27 cellular contexts compared by ENCODE assay signal in genomic region chr4:144340931-144341330, GRCh38.
"Had no signal": no experiment of that assay in that cellular context is flagged by ENCODE, and none has a peak within 500 bp of the region (broad histone marks: within the 10 kb centered on the region; RNA-seq: fewer than 3 reads in every experiment).

No MANE protein-coding gene starts in this region.

- H3K36me3 ChIP-seq: gastroesophageal sphincter, ovary, stomach, thyroid gland, upper lobe of right lung had no signal

- H3K4me3 Mint-ChIP-seq: activated naive CD4-positive, alpha-beta T cell treated with anti-CD3 and anti-CD28 coated beads, Interleukin-2, amount 50 U/mL, for 24 hours; activated naive CD8-positive, alpha-beta T cell treated with anti-CD3 and anti-CD28 coated beads, Interleukin-2, amount 50 U/mL, for 24 hours; naive B cell; nephron progenitor cell had no signal

- H3K4me1 Mint-ChIP-seq: activated naive CD4-positive, alpha-beta T cell treated with anti-CD3 and anti-CD28 coated beads, Interleukin-2, amount 50 U/mL, for 24 hours; naive B cell; nephron progenitor cell had no signal

- H3K27ac ChIP-seq: gastroesophageal sphincter, ovary, skin epidermis, stomach, thyroid gland, upper lobe of right lung, VCaP had no signal

- H3K36me3 Mint-ChIP-seq: activated naive CD4-positive, alpha-beta T cell treated with anti-CD3 and anti-CD28 coated beads, Interleukin-2, amount 50 U/mL, for 24 hours had no signal

- H3K4me3 ChIP-seq: gastroesophageal sphincter, ovary, skin epidermis, stomach, thyroid gland, upper lobe of right lung had no signal

- H3K9me3 Mint-ChIP-seq: activated naive CD4-positive, alpha-beta T cell treated with anti-CD3 and anti-CD28 coated beads, Interleukin-2, amount 50 U/mL, for 24 hours had no signal

- H3K27me3 Mint-ChIP-seq: progenitor cell of endocrine pancreas had no signal

- DNase-seq: activated CD4-positive, alpha-beta T cell treated with anti-CD3 and anti-CD28 coated beads for 48 hours; activated CD4-positive, alpha-beta T cell treated with anti-CD3 and anti-CD28 coated beads, Interleukin-2, amount 50 U/mL, for 48 hours; activated CD8-positive, alpha-beta memory T cell treated with anti-CD3 and anti-CD28 coated beads for 24 hours; activated gamma-delta T cell; activated naive CD8-positive, alpha-beta T cell treated with anti-CD3 and anti-CD28 coated beads, Interleukin-2, amount 50 U/mL, for 24 hours; activated T-cell treated with anti-CD3 and anti-CD28 coated beads, Interleukin-2, amount 50 U/mL, for 1 hour; amygdala; caudate nucleus; cortex of kidney; hippocampal formation; left cardiac atrium; mammary epithelial cell; naive B cell; nephron progenitor cell; ovary; stimulated activated CD4-positive, alpha-beta T cell treated with anti-CD3 and anti-CD28 coated beads, Interleukin-12 subunit alpha, Interleukin-12 subunit beta, amount 100 ng/mL, for 4 hours; stimulated activated CD4-positive, alpha-beta T cell treated with anti-CD3 and anti-CD28 coated beads, Interleukin-4, amount 100 ng/mL, for 1 hour; stomach; thyroid gland; upper lobe of right lung had no signal

- H3K27me3 ChIP-seq: gastroesophageal sphincter, ovary, stomach, thyroid gland, upper lobe of right lung had no signal

- ATAC-seq: activated CD4-positive, CD25-positive, alpha-beta regulatory T cell treated with anti-CD3 and anti-CD28 coated beads, Interleukin-2, amount 50 U/mL, for 24 hours; activated naive CD8-positive, alpha-beta T cell treated with anti-CD3 and anti-CD28 coated beads, Interleukin-2, amount 50 U/mL, for 24 hours; gastroesophageal sphincter; left cardiac atrium; sciatic nerve; upper lobe of right lung had no signal

- H3K27ac Mint-ChIP-seq: activated naive CD4-positive, alpha-beta T cell treated with anti-CD3 and anti-CD28 coated beads, Interleukin-2, amount 50 U/mL, for 24 hours; activated naive CD8-positive, alpha-beta T cell treated with anti-CD3 and anti-CD28 coated beads, Interleukin-2, amount 50 U/mL, for 24 hours; naive B cell; nephron progenitor cell; progenitor cell of endocrine pancreas had no signal

- H3K9me3 ChIP-seq: ovary, thyroid gland, upper lobe of right lung had no signal
